In the genomic region with DNA sequence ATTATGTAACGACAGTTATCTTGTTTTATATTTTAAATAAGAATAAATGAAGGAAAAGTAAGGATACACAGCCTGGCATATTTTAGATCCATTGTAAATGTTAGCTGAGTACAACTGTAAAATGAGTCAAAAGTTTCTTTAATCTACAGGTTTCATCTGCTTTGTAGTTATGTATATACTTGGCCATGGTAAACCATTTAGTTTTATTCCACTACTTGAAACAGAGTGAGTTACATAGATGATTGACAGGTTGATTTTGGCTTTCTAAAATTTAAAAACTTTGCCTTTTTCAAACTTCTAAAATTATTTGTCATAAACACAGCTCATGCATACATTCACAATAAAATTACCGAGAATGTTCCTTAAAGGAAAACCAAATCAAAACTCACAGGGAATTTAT, we compare ENCODE assay signal across 25 cellular contexts.
"Had no signal": no experiment of that assay in that cellular context is flagged by ENCODE, and none has a peak within 500 bp of the region (broad histone marks: within the 10 kb centered on the region; RNA-seq: fewer than 3 reads in every experiment).

No MANE protein-coding gene starts in this region.

- ATAC-seq: stimulated activated effector memory CD8-positive, alpha-beta T cell treated with anti-CD3 and anti-CD28 coated beads, Interleukin-12 subunit alpha, Interleukin-12 subunit beta, amount 100 ng/mL, for 72 hours; stimulated activated memory B cell treated with anti-CD40 and anti-IgM and Interleukin-4, amounts not matched to agents 10 μg/mL and 1 μg/mL and 100 μg/mL, for 72 hours; stimulated activated naive B cell treated with anti-CD40 and anti-IgM and Interleukin-4, amounts not matched to agents 10 μg/mL and 1 μg/mL and 100 μg/mL, for 72 hours; stimulated activated naive CD8-positive, alpha-beta T cell treated with anti-CD3 and anti-CD28 coated beads, Interleukin-15, amount 100 ng/mL, for 72 hours; stimulated activated naive CD8-positive, alpha-beta T cell treated with anti-CD3 and anti-CD28 coated beads, Interleukin-15, Interleukin-2, amounts not matched to agents 100 U/mL and 50 U/mL, for 24 hours had no signal

- H3K36me3 ChIP-seq: stomach, suprapubic skin, thoracic aorta, thyroid gland, tibial artery, tibial nerve, transverse colon, upper lobe of left lung, uterus, vagina had no signal

- H3K4me1 ChIP-seq: stomach, suprapubic skin, testis, thyroid gland, tibial artery, tibial nerve, transverse colon, upper lobe of left lung, uterus, vagina had no signal

- H3K4me3 ChIP-seq: stomach, suprapubic skin, testis, thoracic aorta, thyroid gland, tibial artery, tibial nerve, transverse colon, upper lobe of left lung, uterus, vagina had no signal

- H3K27ac ChIP-seq: stomach, suprapubic skin, testis, thoracic aorta, thyroid gland, tibial artery, tibial nerve, transverse colon, upper lobe of left lung, uterus, vagina had no signal

- DNase-seq: stimulated activated CD4-positive, alpha-beta T cell treated with anti-CD3 and anti-CD28 coated beads, Interleukin-2, amount 100 ng/mL, for 48 hours; stimulated activated CD4-positive, alpha-beta T cell treated with anti-CD3 and anti-CD28 coated beads, Interleukin-4, amount 100 ng/mL, for 1 hour; stimulated activated CD4-positive, alpha-beta T cell treated with anti-CD3 and anti-CD28 coated beads, Interleukin-4, amount 100 ng/mL, for 24 hours; stimulated activated CD4-positive, alpha-beta T cell treated with anti-CD3 and anti-CD28 coated beads, Interleukin-4, amount 100 ng/mL, for 4 hours; stimulated activated CD8-positive, alpha-beta memory T cell treated with anti-CD3 and anti-CD28 coated beads, Interleukin-4, amount 100 ng/mL, for 48 hours; stimulated activated naive B cell treated with anti-CD40 and anti-IgM and Interleukin-4, amounts not matched to agents 10 μg/mL and 1 μg/mL and 100 μg/mL, for 72 hours; stimulated activated naive CD4-positive, alpha-beta T cell; stimulated activated naive CD4-positive, alpha-beta T cell treated with Interleukin-2 at 50 U/mL for 16 hours; stimulated activated naive CD8-positive, alpha-beta T cell treated with anti-CD3 and anti-CD28 coated beads, Interleukin-15, amount 100 ng/mL, for 72 hours; stimulated activated naive CD8-positive, alpha-beta T cell treated with anti-CD3 and anti-CD28 coated beads, Interleukin-15, Interleukin-2, amounts not matched to agents 100 U/mL and 50 U/mL, for 24 hours; stomach; substantia nigra; testis; thyroid gland; tibial artery; transverse colon; trophoblast cell; upper lobe of left lung; uterus had no signal

- H3K27me3 ChIP-seq: stomach, suprapubic skin, testis, thyroid gland, tibial artery, tibial nerve, transverse colon, upper lobe of left lung, uterus, vagina had no signal

- H3K9me3 ChIP-seq: stomach, suprapubic skin, testis, thoracic aorta, thyroid gland, tibial artery, tibial nerve, transverse colon, upper lobe of left lung, uterus, vagina had no signal
